8 cellular contexts compared by ENCODE assay signal in the genomic region with DNA sequence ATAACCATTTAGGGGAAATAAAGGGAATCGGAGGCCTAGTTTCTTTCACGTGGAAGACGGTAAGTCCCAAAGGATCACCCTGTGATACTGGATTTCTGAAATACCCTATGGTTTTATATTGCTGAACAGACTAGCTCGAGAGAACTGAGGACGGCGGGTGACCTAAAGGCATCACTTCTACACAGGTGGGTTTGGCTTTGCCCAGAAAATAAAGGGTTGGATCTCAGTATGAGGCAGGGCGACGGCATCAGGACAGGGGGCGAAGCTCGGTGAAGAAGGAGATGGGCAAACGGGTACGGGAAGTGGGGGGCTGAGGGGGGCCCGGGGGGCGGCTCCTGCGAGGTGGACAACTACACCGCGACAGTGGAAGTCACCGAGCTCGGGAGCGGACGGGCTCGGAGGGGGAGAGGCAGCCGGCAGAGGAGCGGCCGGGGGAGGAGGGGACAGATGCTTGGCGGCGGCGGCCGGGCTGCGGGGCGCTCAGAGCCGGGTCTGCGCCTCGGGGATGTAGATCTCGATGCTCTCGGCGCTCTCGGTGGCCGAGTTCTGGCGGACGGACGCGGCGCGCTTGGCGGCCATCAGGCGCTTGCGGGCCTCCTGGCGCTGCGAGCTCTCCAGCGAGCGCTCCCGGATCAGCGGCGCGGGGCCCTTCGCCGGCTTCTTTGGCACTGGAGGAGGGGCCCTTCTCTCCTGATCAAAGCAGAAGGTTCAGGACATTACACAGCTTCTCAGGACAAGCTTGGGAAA. TPM values are rescaled to one million over a fixed set of nuclear protein-coding genes. Genes with fewer than 3 reads are reported as not detected.
DNase-seq lines count a peak whose midpoint lies in the region; ATAC-seq and TF ChIP-seq lines count a peak whose summit lies in the region.

No MANE protein-coding gene starts in this region.

- H3K4me3 ChIP-seq in osteoblast (ENCODE audit: insufficient read depth, low read length), result peak overlapping the region; percentile 61

- H3K4me2 ChIP-seq in osteoblast (ENCODE audit: insufficient read depth, low read length), result peak overlapping the region; percentile 70

- no peaks in the 10 kb centered on the region for H3K9me3 Mint-ChIP-seq in activated T-cell treated with anti-CD3 and anti-CD28 coated beads, Interleukin-2, amount 50 U/mL, for 72 hours

- peak; percentile 57 to 60 for ATAC-seq in activated T-cell treated with anti-CD3 and anti-CD28 coated beads, Interleukin-2, amount 50 U/mL, for 72 hours (replicated peaks in 1 of 2)
- no peak for ATAC-seq in GM18861 (IDR thresholded peaks at IDR 0.05; ENCODE audit: unreplicated experiment)
- no peak for ATAC-seq in HG03039 (IDR thresholded peaks at IDR 0.05; ENCODE audit: unreplicated experiment)

- no peaks in the 10 kb centered on the region for H3K36me3 ChIP-seq in osteoblast (ENCODE audit: insufficient read depth, low read length)

- peaks cover 2 to 3% of the 10 kb centered on the region in 2 donors for H3K36me3 Mint-ChIP-seq in activated T-cell treated with anti-CD3 and anti-CD28 coated beads, Interleukin-2, amount 50 U/mL, for 72 hours (ENCODE audit: insufficient read depth in 2 of 2)

- peaks cover 24% of the 10 kb centered on the region for H3K4me1 Mint-ChIP-seq in activated T-cell treated with anti-CD3 and anti-CD28 coated beads, Interleukin-2, amount 50 U/mL, for 72 hours (ENCODE audit: low read depth)

- H4K20me1 ChIP-seq in osteoblast (ENCODE audit: insufficient read depth, low read length), result no peaks in the 10 kb centered on the region

- no peak overlapping the region for H3K27ac ChIP-seq in osteoblast (ENCODE audit: low read depth, low read length)

- no peak for TF ChIP-seq CTCF in osteoblast (IDR thresholded peaks at IDR 0.05; ENCODE audit: extremely low read depth, low read depth, low read length)

- peak overlapping the region; percentile 78 for H2AFZ ChIP-seq in osteoblast (ENCODE audit: low read length)

- H3K27ac Mint-ChIP-seq in activated T-cell treated with anti-CD3 and anti-CD28 coated beads, Interleukin-2, amount 50 U/mL, for 72 hours, result no peak overlapping the region

- H3K4me1 ChIP-seq in osteoblast (ENCODE audit: insufficient read depth, low read length), result peaks cover 10% of the 10 kb centered on the region

- H3K27me3 ChIP-seq in osteoblast (ENCODE audit: insufficient read depth, low read length), result no peaks in the 10 kb centered on the region

- no peaks in the 10 kb centered on the region for H3K79me2 ChIP-seq in osteoblast (ENCODE audit: insufficient read depth, low read length)

- DNase-seq in activated T-cell treated with anti-CD3 and anti-CD28 coated beads for 1 hour (ENCODE audit: low read depth) (peak; percentile 3), activated T-cell treated with anti-CD3 and anti-CD28 coated beads for 4 hours (no peak), germinal center (ENCODE audit: low spot score) (peak; percentile 56), osteoblast (ENCODE audit: insufficient read length, low spot score, missing footprints) (peak; percentile 90), MV-4-11 (lab: John Stamatoyannopoulos, UW) (no peak)
- DNase-seq in activated T-cell treated with anti-CD3 and anti-CD28 coated beads, Interleukin-2, amount 50 U/mL, for 72 hours, result peak; percentile 26 to 29

- H3K27me3 Mint-ChIP-seq in activated T-cell treated with anti-CD3 and anti-CD28 coated beads, Interleukin-2, amount 50 U/mL, for 72 hours (ENCODE audit: low read depth), result peaks cover 39% of the 10 kb centered on the region

- no peaks in the 10 kb centered on the region for H3K9me3 ChIP-seq in osteoblast (ENCODE audit: low read depth, low read length)

- peak overlapping the region; percentile 75 to 80 for H3K4me3 Mint-ChIP-seq in activated T-cell treated with anti-CD3 and anti-CD28 coated beads, Interleukin-2, amount 50 U/mL, for 72 hours

RNA-seq across cellular contexts. Expression of a gene that starts 48.9 kb away (rescaled TPM):
- 10 to 100 TPM; 60.0 to 70.0 TPM for total RNA-seq in activated T-cell treated with anti-CD3 and anti-CD28 coated beads, Interleukin-2, amount 50 U/mL, for 72 hours
- 126 and 150 TPM in 2 replicates for total RNA-seq in osteoblast

Comparison
In these comparisons a context has a peak if more than half of its experiments do, and no peak if none do; other contexts are left out.
1. DNase-seq: peak in activated T-cell treated with anti-CD3 and anti-CD28 coated beads for 1 hour (single experiment), activated T-cell treated with anti-CD3 and anti-CD28 coated beads, Interleukin-2, amount 50 U/mL, for 72 hours (2 of 2), germinal center (single experiment) and osteoblast (single experiment); none in activated T-cell treated with anti-CD3 and anti-CD28 coated beads for 4 hours (single experiment) and MV-4-11 (single experiment).
2. ATAC-seq: peak in activated T-cell treated with anti-CD3 and anti-CD28 coated beads, Interleukin-2, amount 50 U/mL, for 72 hours (2 of 2); none in GM18861 (single experiment) and HG03039 (single experiment).